8 cellular contexts compared by ENCODE assay signal in the genomic region with DNA sequence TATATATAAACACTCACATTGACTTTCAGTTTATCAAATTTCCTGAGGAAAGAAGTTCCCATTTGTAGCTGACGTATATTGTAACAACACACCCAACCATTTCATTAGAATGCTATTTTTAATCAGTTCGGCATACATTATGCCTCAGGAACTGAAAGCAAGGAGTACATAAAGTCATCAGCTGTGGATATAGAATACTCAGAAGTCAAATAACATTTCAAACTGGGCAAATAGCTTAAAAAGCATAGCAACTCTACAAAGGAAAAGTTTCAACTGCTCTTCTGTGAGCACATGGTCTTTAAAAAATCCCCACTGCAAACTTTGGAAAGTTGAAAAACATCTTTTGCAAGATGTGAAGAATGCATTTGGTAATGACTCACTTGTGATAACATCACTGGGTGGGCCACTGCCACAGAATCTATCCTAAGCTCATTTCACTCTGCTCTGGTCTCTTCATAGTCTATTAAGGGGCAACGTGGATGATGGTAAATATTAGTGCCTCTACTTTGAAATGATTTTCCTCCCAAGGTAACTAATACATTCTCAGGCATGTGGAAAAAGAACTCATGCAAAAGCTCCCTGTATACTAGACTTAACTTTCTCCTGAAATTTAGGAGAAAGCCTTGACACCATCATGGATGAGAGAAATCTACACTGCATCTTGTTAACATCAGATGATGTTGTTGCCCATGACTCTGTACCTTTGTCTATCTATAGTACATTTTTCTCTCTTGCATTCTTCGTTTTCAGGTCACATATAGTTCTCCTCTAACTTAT. TPM values are rescaled to one million over a fixed set of nuclear protein-coding genes. Genes with fewer than 3 reads are reported as not detected.
DNase-seq lines count a peak whose midpoint lies in the region; ATAC-seq lines count a peak whose summit lies in the region.

No MANE protein-coding gene starts in this region.

- ATAC-seq in GM18502 (IDR thresholded peaks at IDR 0.05; ENCODE audit: poor library complexity, unreplicated experiment) = peak; percentile 40
- no peak for ATAC-seq in HG03571 (IDR thresholded peaks at IDR 0.05; ENCODE audit: unreplicated experiment)
- ATAC-seq in GM19328 (IDR thresholded peaks at IDR 0.05; ENCODE audit: unreplicated experiment) = no peak

- DNase-seq in M059J (ENCODE audit: low read depth) (peak; percentile 62), dermis blood vessel endothelial cell (peak; percentile 69), renal cortical epithelial cell (ENCODE audit: low read depth) (peak; percentile 33), DMS153 treated with DMSO at 0.1 percent for 48 hours (lab: John Stamatoyannopoulos, UW; ENCODE audit: unreplicated experiment) (no peak)
- DNase-seq in stimulated activated CD4-positive, alpha-beta T cell treated with anti-CD3 and anti-CD28 coated beads, Interleukin-15, amount 100 ng/mL, for 24 hours = no peak

RNA-seq across cellular contexts. Expression of a gene that starts 49.2 kb away (rescaled TPM):
- 37.7 and 63.4 TPM in 2 replicates for total RNA-seq in M059J (2014; rRNA removed; shearing (Covaris generic))
- total RNA-seq in dermis blood vessel endothelial cell (146 and 150 TPM in 2 replicates), renal cortical epithelial cell (34.7 and 39.4 TPM in 2 replicates)

Comparison
In these comparisons a context has a peak if more than half of its experiments do, and no peak if none do; other contexts are left out.
1. DNase-seq: peak in M059J (single experiment), dermis blood vessel endothelial cell (single experiment) and renal cortical epithelial cell (single experiment); none in DMS153 treated with DMSO at 0.1 percent for 48 hours (single experiment) and stimulated activated CD4-positive, alpha-beta T cell treated with anti-CD3 and anti-CD28 coated beads, Interleukin-15, amount 100 ng/mL, for 24 hours (single experiment).